In the genomic region with DNA sequence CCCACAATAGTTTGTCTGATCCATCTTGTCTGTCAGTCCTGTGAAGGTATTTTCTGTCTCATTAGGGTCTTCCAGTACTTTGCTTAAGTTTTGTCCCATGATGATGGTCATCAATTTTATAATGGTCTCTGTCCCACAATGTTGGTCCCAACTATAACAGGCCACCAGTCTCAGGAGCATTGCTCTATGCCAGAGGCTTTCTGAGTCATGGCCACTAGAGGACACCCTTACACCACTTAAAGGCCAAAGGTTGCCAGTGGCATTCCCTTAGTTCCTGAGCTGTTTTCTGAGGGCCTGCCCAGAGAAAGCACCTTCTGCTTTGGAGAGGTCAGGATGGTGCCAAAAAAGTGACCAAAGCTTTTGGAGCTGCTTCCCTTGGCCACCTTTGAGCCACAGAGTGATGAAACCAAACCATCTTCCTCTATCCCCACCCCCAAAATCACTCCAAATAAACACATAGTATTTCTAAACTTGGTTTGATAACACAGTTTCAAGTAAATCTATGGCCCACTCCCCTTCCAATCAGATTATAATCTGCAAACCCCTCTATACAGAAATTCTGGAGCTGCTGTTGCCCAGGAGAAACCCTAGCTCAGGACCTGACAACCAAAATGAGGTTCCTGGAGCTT, we compare ENCODE assay signal across 8 cellular contexts. TPM values are rescaled to one million over a fixed set of nuclear protein-coding genes. Genes with fewer than 3 reads are reported as not detected.
DNase-seq lines count a peak whose midpoint lies in the region; FAIRE-seq and TF ChIP-seq lines count a peak whose summit lies in the region.

No MANE protein-coding gene starts in this region.

- no peak overlapping the region for H3K9ac ChIP-seq in mammary epithelial cell (ENCODE audit: insufficient read depth, low read length)
- H3K9ac ChIP-seq in keratinocyte (ENCODE audit: control insufficient read depth, extremely low read depth, insufficient read depth, low read length), result no peak overlapping the region

- intact Hi-C loops in mammary epithelial cell (cut with micrococcal nuclease), result loop anchor here (1.0 to 10.0 kb wide), 6 partner anchors 27 to 560 kb away; no protein-coding TSS in a partner anchor

- H3K9me3 ChIP-seq in mammary epithelial cell (replicated peaks; ENCODE audit: insufficient read depth, low read length), result no peaks in the 10 kb centered on the region
- no peaks in the 10 kb centered on the region for H3K9me3 ChIP-seq in keratinocyte (ENCODE audit: control insufficient read depth, low read depth, low read length)

- H3K4me3 ChIP-seq in mammary epithelial cell (replicated peaks in 1 of 3; ENCODE audit: insufficient read depth in 1 of 3, low read depth in 2 of 3, low read length in 3 of 3) (no peak overlapping the region), keratinocyte (ENCODE audit: control insufficient read depth in 2 of 3, extremely low read depth in 1 of 3, insufficient read depth in 2 of 3, low read depth in 1 of 3, low read length in 3 of 3) (no peak overlapping the region)

- peak; percentile 93 to 95 for TF ChIP-seq CTCF in mammary epithelial cell (conservative IDR thresholded peaks at IDR 0.05 in 1 of 2, IDR thresholded peaks at IDR 0.05 in 1 of 2; ENCODE audit: extremely low read depth in 1 of 2, insufficient read depth in 1 of 2, low read depth in 1 of 2, low read length in 2 of 2)
- TF ChIP-seq CTCF in keratinocyte (optimal IDR thresholded peaks at IDR 0.05 in 1 of 3, IDR thresholded peaks at IDR 0.05 in 1 of 3, conservative IDR thresholded peaks at IDR 0.05 in 1 of 3; ENCODE audit: extremely low read depth in 1 of 3, insufficient read depth in 2 of 3, low read length in 3 of 3), result peak; percentile 88 to 91 (median 90)

- dilution Hi-C loops in mammary epithelial cell (cut with HindIII; ENCODE audit: low sequenced_read_pairs), result loop anchor here (5.0 kb wide), 2 partner anchors 81 to 114 kb away; no protein-coding TSS in a partner anchor
- dilution Hi-C loops in keratinocyte (cut with MboI; ENCODE audit: extremely low pct_ligation_motif_present, low sequenced_read_pairs), result no loop called here

- H3K4me2 ChIP-seq in mammary epithelial cell (ENCODE audit: insufficient read depth, low read depth, low read length) (no peak overlapping the region), keratinocyte (ENCODE audit: control insufficient read depth, extremely low read depth, insufficient read depth, low read depth, low read length) (no peak overlapping the region)

- CTCF ChIA-PET in HEK293T (lab: Yijun Ruan, JAX) (interaction anchor here (0.5 to 2.5 kb wide), 22 partner anchors 10 to 1300 kb away, joined by 3 to 34 read pairs (median 4); partner anchors contain the start of gene EIF3F), mammary epithelial cell (lab: Charles Lee; ENCODE audit: low non-redundant PET) (interaction anchor here (0.5 to 1.6 kb wide), 7 partner anchors 15 to 911 kb away, joined by 3 to 22 read pairs (median 7); partner anchors contain the start of gene LMO1)

- H3K79me2 ChIP-seq in mammary epithelial cell (ENCODE audit: insufficient read depth, low read length) (no peaks in the 10 kb centered on the region), keratinocyte (ENCODE audit: control insufficient read depth, insufficient read depth, low read length) (no peaks in the 10 kb centered on the region)

- H3K27me3 ChIP-seq in mammary epithelial cell (ENCODE audit: insufficient read depth, low read length) (no peaks in the 10 kb centered on the region), keratinocyte (ENCODE audit: control insufficient read depth, extremely low read depth, insufficient read depth, low read length) (peaks cover 6% of the 10 kb centered on the region)

- in situ Hi-C loops in mammary epithelial cell (cut with MboI; ENCODE audit: low sequenced_read_pairs in 2 of 2), result loop anchor here (5.0 to 10.0 kb wide), 2 partner anchors 78 to 91 kb away; partner anchors contain the start of gene TUB (in 1 of the 2)

- H3K27ac ChIP-seq in mammary epithelial cell (ENCODE audit: insufficient read depth, low read depth, low read length), result no peak overlapping the region
- no peak overlapping the region for H3K27ac ChIP-seq in keratinocyte (ENCODE audit: control insufficient read depth, insufficient read depth, low read length)

- FAIRE-seq in keratinocyte (lab: Jason Lieb, UNC), result peak; percentile 68

- H4K20me1 ChIP-seq in mammary epithelial cell (ENCODE audit: insufficient read depth, low read length), result no peaks in the 10 kb centered on the region
- no peaks in the 10 kb centered on the region for H4K20me1 ChIP-seq in keratinocyte (ENCODE audit: control insufficient read depth, extremely low read depth, insufficient read depth, low read length)

- no peaks in the 10 kb centered on the region for H3K9me1 ChIP-seq in keratinocyte (ENCODE audit: control insufficient read depth, extremely low read depth, insufficient read depth, low read length)

- no peak overlapping the region for H2AFZ ChIP-seq in mammary epithelial cell (ENCODE audit: low read depth, low read length)
- no peak overlapping the region for H2AFZ ChIP-seq in keratinocyte (ENCODE audit: control insufficient read depth, low read length)

- BruUV-seq in mammary epithelial cell (replicated peaks; lab: Mats Ljungman, UMichigan), result no TSS peak

- POLR2A ChIA-PET in HEK293T (lab: Yijun Ruan, JAX), result interaction anchor here (0.9 to 1.2 kb wide), 4 partner anchors 20 to 1009 kb away, joined by 3 to 5 read pairs (median 4); partner anchors contain the start of gene EIF3F

- H3K36me3 ChIP-seq in mammary epithelial cell (ENCODE audit: insufficient read depth, low read length), result no peaks in the 10 kb centered on the region
- no peaks in the 10 kb centered on the region for H3K36me3 ChIP-seq in keratinocyte (ENCODE audit: control insufficient read depth in 2 of 2, extremely low read depth in 1 of 2, insufficient read depth in 2 of 2, low read length in 2 of 2)

- H3K4me1 ChIP-seq in mammary epithelial cell (ENCODE audit: insufficient read depth, low read length), result no peaks in the 10 kb centered on the region
- no peaks in the 10 kb centered on the region for H3K4me1 ChIP-seq in keratinocyte (ENCODE audit: control insufficient read depth, extremely low read depth, insufficient read depth, low read length)

- DNase-seq in NCI-H2081 (lab: John Stamatoyannopoulos, UW) (peak; percentile 46 to 50), NCI-H2081 treated with DMSO at 0.1 percent for 48 hours (lab: John Stamatoyannopoulos, UW) (no peak), HEK293T (ENCODE audit: extremely low spot score) (peak; percentile 77), MV-4-11 (lab: John Stamatoyannopoulos, UW) (peak; percentile 54), T follicular helper cell (ENCODE audit: low read depth) (peak; percentile 30), mammary epithelial cell (peak; percentile 53), keratinocyte (ENCODE audit: low read depth, low spot score) (no peak)
- peak; percentile 15 for DNase-seq in stimulated activated CD4-positive, alpha-beta T cell treated with anti-CD3 and anti-CD28 coated beads, Interleukin-4, amount 100 ng/mL, for 1 hour

TF ChIP-seq in HEK293T, 16 proteins besides CTCF, POLR2A, EP300 and RAD21:
- TF ChIP-seq CTBP1 (IDR thresholded peaks at IDR 0.05; ENCODE audit: borderline replicate concordance), result no peak
- TF ChIP-seq SUZ12 (IDR thresholded peaks at IDR 0.05), result no peak
- TF ChIP-seq, protein P1, sequence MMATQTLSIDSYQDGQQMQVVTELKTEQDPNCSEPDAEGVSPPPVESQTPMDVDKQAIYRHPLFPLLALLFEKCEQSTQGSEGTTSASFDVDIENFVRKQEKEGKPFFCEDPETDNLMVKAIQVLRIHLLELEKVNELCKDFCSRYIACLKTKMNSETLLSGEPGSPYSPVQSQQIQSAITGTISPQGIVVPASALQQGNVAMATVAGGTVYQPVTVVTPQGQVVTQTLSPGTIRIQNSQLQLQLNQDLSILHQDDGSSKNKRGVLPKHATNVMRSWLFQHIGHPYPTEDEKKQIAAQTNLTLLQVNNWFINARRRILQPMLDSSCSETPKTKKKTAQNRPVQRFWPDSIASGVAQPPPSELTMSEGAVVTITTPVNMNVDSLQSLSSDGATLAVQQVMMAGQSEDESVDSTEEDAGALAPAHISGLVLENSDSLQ (IDR thresholded peaks at IDR 0.05), result no peak

RNA-seq across cellular contexts. Expression of gene EIF3F, which starts 19.3 kb away (rescaled TPM):
- total RNA-seq in mammary epithelial cell, result 100 to 1,000 TPM; 234 to 399 TPM
- polyA plus RNA-seq in mammary epithelial cell (247 TPM), keratinocyte (106 to 304 TPM (median 158 TPM) in 3 replicates)
- polyA minus RNA-seq in mammary epithelial cell (345 TPM), keratinocyte (169 to 252 TPM (median 221 TPM) in 3 replicates)
- 365 TPM for polyA plus RNA-seq in keratinocyte (2011; ENCODE audit: low read depth)
- 246 and 248 TPM in 2 replicates for polyA plus RNA-seq in keratinocyte (2011; cell fraction: cytosol; rRNA removed)
- 124 and 125 TPM in 2 replicates for polyA plus RNA-seq in keratinocyte (2011; cell fraction: nucleus; rRNA removed)
- 296 and 362 TPM in 2 replicates for polyA plus RNA-seq in keratinocyte (2012; ENCODE audit: low replicate concordance)
- 163 TPM for polyA minus RNA-seq in keratinocyte (2011; cell fraction: cytosol; rRNA and poly(A)+ RNA removed)
- 38.8 and 62.1 TPM in 2 replicates for polyA minus RNA-seq in keratinocyte (2011; cell fraction: nucleus; rRNA and poly(A)+ RNA removed)

RNA-seq across cellular contexts. Expression of gene NLRP10, which starts 41.2 kb away (rescaled TPM):
- 10 to 100 TPM in 1 of 2 donors, 1 to 10 TPM in 1; 9.2 to 18.0 TPM for total RNA-seq in mammary epithelial cell
- polyA plus RNA-seq in mammary epithelial cell (4.9 TPM), keratinocyte (7.1 to 19.1 TPM (median 9.2 TPM) in 3 replicates)
- polyA minus RNA-seq in mammary epithelial cell (27.5 TPM), keratinocyte (17.3 to 110 TPM (median 32.4 TPM) in 3 replicates)
- polyA plus RNA-seq in keratinocyte (2011; ENCODE audit: low read depth), result 133 TPM
- polyA plus RNA-seq in keratinocyte (2011; cell fraction: cytosol; rRNA removed), result 7.9 and 12.8 TPM in 2 replicates
- 22.9 and 25.9 TPM in 2 replicates for polyA plus RNA-seq in keratinocyte (2011; cell fraction: nucleus; rRNA removed)
- polyA plus RNA-seq in keratinocyte (2012; ENCODE audit: low replicate concordance), result 7.1 and 111 TPM in 2 replicates
- 18.8 TPM for polyA minus RNA-seq in keratinocyte (2011; cell fraction: cytosol; rRNA and poly(A)+ RNA removed)
- polyA minus RNA-seq in keratinocyte (2011; cell fraction: nucleus; rRNA and poly(A)+ RNA removed), result 50.1 and 53.8 TPM in 2 replicates

Comparison
In these comparisons a context has a peak if more than half of its experiments do, and no peak if none do; other contexts are left out.
1. DNase-seq: peak in NCI-H2081 (2 of 2), HEK293T (single experiment), MV-4-11 (single experiment), T follicular helper cell (single experiment), mammary epithelial cell (single experiment) and stimulated activated CD4-positive, alpha-beta T cell treated with anti-CD3 and anti-CD28 coated beads, Interleukin-4, amount 100 ng/mL, for 1 hour (single experiment); none in NCI-H2081 treated with DMSO at 0.1 percent for 48 hours (single experiment) and keratinocyte (single experiment).